In the genomic region with DNA sequence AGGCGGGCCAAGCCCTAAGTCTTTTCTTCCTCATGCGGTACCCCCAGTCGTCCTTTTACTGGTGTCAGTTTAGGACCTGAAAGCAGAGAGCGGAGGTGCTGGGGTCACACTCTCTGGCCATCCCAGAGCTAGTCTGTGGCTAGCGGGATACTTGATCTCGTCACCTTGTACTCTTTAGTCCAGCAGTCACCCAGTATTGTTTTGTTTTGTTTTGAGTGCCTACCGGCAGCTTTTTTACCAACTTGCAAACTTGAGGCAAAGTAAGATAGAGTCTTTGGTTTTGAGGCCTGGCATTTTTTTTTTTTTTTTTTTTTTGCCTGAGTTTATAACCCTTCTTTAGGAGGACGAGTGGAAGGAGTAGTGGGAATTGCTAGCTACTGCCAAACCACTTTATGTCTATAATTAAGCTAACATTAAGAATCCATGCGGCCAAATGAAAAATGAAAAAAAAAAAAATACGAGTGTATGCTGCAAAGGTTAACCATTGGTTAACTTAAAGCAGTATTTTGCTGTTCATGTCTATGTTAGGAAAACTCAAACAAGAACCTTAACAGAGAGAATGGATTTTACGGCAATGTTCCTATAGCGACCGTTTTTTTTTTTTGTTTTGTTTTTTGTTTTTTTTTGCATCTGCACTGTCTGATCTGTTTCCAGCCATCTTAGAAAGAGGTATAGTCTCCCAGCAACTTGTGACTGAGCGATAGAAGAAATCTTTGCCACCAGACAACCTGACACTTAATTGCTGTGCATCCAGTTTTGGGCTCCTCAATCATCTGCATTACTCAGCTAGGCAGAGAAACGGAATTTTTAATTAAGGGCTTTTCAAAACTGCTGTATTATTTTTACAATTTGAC, we compare ENCODE assay signal across 8 cellular contexts. TPM values are rescaled to one million over a fixed set of nuclear protein-coding genes. Genes with fewer than 3 reads are reported as not detected.
DNase-seq lines count a peak whose midpoint lies in the region; ATAC-seq and TF ChIP-seq lines count a peak whose summit lies in the region.

No MANE protein-coding gene starts in this region.

- peaks cover 67% of the 10 kb centered on the region for H3K4me1 Mint-ChIP-seq in activated naive CD4-positive, alpha-beta T cell treated with anti-CD3 and anti-CD28 coated beads, Interleukin-2, amount 10 ng/mL, durations not matched to agents 7 days and 5 days

- no peak for DNase-seq in activated naive CD4-positive, alpha-beta T cell treated with anti-CD3 and anti-CD28 coated beads, Interleukin-2, amount 10 ng/mL, durations not matched to agents 7 days and 5 days
- DNase-seq in activated naive CD4-positive, alpha-beta T cell treated with Interleukin-2 at 50 U/mL for 16 hours: no peak
- peak; percentile 33 for DNase-seq in glomerular visceral epithelial cell (ENCODE audit: extremely low spot score)
- DNase-seq in sigmoid colon: no peak
- DNase-seq in retina: no peak
- no peak for DNase-seq in putamen (ENCODE audit: low spot score)

- peak overlapping the region; percentile 91 for H3K4me3 Mint-ChIP-seq in activated naive CD4-positive, alpha-beta T cell treated with anti-CD3 and anti-CD28 coated beads, Interleukin-2, amount 10 ng/mL, durations not matched to agents 7 days and 5 days

- intact Hi-C loops in sigmoid colon (cut with DNase I): loop anchor here (5.0 to 10.0 kb wide), 3 partner anchors 115 to 1257 kb away; a partner anchor contains a TSS

- peaks cover 0 to 72% (median 66%) of the 10 kb centered on the region in 4 donors for H3K4me1 ChIP-seq in sigmoid colon

- peak; percentile 3 for ATAC-seq in HG03280 (IDR thresholded peaks at IDR 0.05; ENCODE audit: unreplicated experiment)

- H3K27ac Mint-ChIP-seq in activated naive CD4-positive, alpha-beta T cell treated with anti-CD3 and anti-CD28 coated beads, Interleukin-2, amount 10 ng/mL, durations not matched to agents 7 days and 5 days: peak overlapping the region; percentile 94

- H3K27ac ChIP-seq in sigmoid colon: peak overlapping the region; percentile 94 to 98 (median 98)

- H3K36me3 Mint-ChIP-seq in activated naive CD4-positive, alpha-beta T cell treated with anti-CD3 and anti-CD28 coated beads, Interleukin-2, amount 10 ng/mL, durations not matched to agents 7 days and 5 days: peaks cover 23% of the 10 kb centered on the region

- TF ChIP-seq CTCF in WI38 (IDR thresholded peaks at IDR 0.05; ENCODE audit: low read depth, low read length): no peak
- peak in 1 of 4 experiments; percentile 2 for TF ChIP-seq CTCF in sigmoid colon (IDR thresholded peaks at IDR 0.05)

- H3K4me3 ChIP-seq in WI38 (ENCODE audit: low read depth, low read length): peak overlapping the region; percentile 88
- peak overlapping the region; percentile 63 to 91 (median 80) for H3K4me3 ChIP-seq in sigmoid colon

- no peak for TF ChIP-seq EP300 in sigmoid colon (IDR thresholded peaks at IDR 0.05)

- peaks cover 4% of the 10 kb centered on the region for H3K27me3 Mint-ChIP-seq in activated naive CD4-positive, alpha-beta T cell treated with anti-CD3 and anti-CD28 coated beads, Interleukin-2, amount 10 ng/mL, durations not matched to agents 7 days and 5 days

- CTCF ChIA-PET in activated naive CD4-positive, alpha-beta T cell treated with anti-CD3 and anti-CD28 coated beads, Interleukin-2, amount 10 ng/mL, durations not matched to agents 7 days and 5 days (lab: Charles Lee): interaction anchor here (0.7 to 2.6 kb wide), 13 partner anchors 9 to 1181 kb away, joined by 3 to 12 read pairs (median 4); no protein-coding TSS in a partner anchor

- H3K9me3 ChIP-seq in sigmoid colon: no peaks in the 10 kb centered on the region

- H3K27me3 ChIP-seq in sigmoid colon: no peaks in the 10 kb centered on the region

- H3K9me3 Mint-ChIP-seq in activated naive CD4-positive, alpha-beta T cell treated with anti-CD3 and anti-CD28 coated beads, Interleukin-2, amount 10 ng/mL, durations not matched to agents 7 days and 5 days: no peaks in the 10 kb centered on the region

- no peaks in the 10 kb centered on the region for H3K36me3 ChIP-seq in sigmoid colon

- WGBS in sigmoid colon, 2 donors: 1 to 3% methylated on average over 15 of the region's 15 CpGs

- no peak for TF ChIP-seq POLR2A in sigmoid colon (IDR thresholded peaks at IDR 0.05)

RNA-seq across cellular contexts. Expression of a gene that starts 56.8 kb away (rescaled TPM):
- total RNA-seq in sigmoid colon: not detected
- under 1 TPM in 1 of 3 donors, not detected in 2; 0.03 TPM for polyA plus RNA-seq in sigmoid colon
